In genomic region chr12:18277196-18277595, GRCh38 we compare ENCODE assay signal across 23 cellular contexts. TPM values are rescaled to one million over a fixed set of nuclear protein-coding genes. Genes with fewer than 3 reads are reported as not detected.
"Had no signal": no experiment of that assay in that cellular context is flagged by ENCODE, and none has a peak within 500 bp of the region (broad histone marks: within the 10 kb centered on the region; RNA-seq: fewer than 3 reads in every experiment).

No MANE protein-coding gene starts in this region.

- H3K27ac ChIP-seq: esophagus muscularis mucosa, gastrocnemius medialis, heart right ventricle, ovary, right atrium auricular region, stomach, thoracic aorta, transverse colon had no signal

- H3K9me3 ChIP-seq: esophagus muscularis mucosa, gastrocnemius medialis, heart right ventricle, ovary, right atrium auricular region, stomach, thoracic aorta, transverse colon had no signal

- H3K27me3 Mint-ChIP-seq: naive B cell had no signal

- ATAC-seq: gastrocnemius medialis, heart right ventricle, left ventricle myocardium superior had no signal

- H3K4me3 ChIP-seq: esophagus muscularis mucosa, gastrocnemius medialis, heart right ventricle, lung, ovary, right atrium auricular region, stomach, thoracic aorta, transverse colon had no signal

- H3K27me3 ChIP-seq: esophagus muscularis mucosa, gastrocnemius medialis, heart right ventricle, ovary, right atrium auricular region, stomach, transverse colon had no signal

- H3K36me3 ChIP-seq: esophagus muscularis mucosa, gastrocnemius medialis, heart right ventricle, ovary, right atrium auricular region, stomach, thoracic aorta, transverse colon had no signal

- H3K4me1 Mint-ChIP-seq: naive B cell had no signal

- H3K4me3 Mint-ChIP-seq: endodermal cell, naive B cell, nephron progenitor cell had no signal

- DNase-seq: cerebellar nuclear complex; effector CD4-positive, alpha-beta T cell; endodermal cell; gastrocnemius medialis; heart right ventricle; hypothalamus; left ventricle myocardium superior; mesenchymal stem cell; naive B cell; nephron progenitor cell; ovary; small intestine; stimulated activated CD4-positive, alpha-beta T cell treated with anti-CD3 and anti-CD28 coated beads, Interleukin-12 subunit alpha, Interleukin-12 subunit beta, amount 100 ng/mL, for 4 hours; stimulated activated naive CD4-positive, alpha-beta T cell; stomach; substantia nigra; transverse colon had no signal

- FAIRE-seq: colon, small intestine had no signal

- H3K27ac Mint-ChIP-seq: endodermal cell, naive B cell, nephron progenitor cell had no signal

- H3K4me1 ChIP-seq: gastrocnemius medialis, heart right ventricle, right atrium auricular region, transverse colon had no signal

- H3K36me3 Mint-ChIP-seq: naive B cell had no signal

RNA-seq across cellular contexts. Expression of gene PIK3C2G, which starts 15.9 kb away (rescaled TPM):
- total RNA-seq: endodermal cell, fibroblast of villous mesenchyme, heart right ventricle, left ventricle myocardium superior, right atrium auricular region, thoracic aorta had no signal
- polyA plus RNA-seq: heart right ventricle had no signal
